8 cellular contexts compared by ENCODE assay signal in the genomic region with DNA sequence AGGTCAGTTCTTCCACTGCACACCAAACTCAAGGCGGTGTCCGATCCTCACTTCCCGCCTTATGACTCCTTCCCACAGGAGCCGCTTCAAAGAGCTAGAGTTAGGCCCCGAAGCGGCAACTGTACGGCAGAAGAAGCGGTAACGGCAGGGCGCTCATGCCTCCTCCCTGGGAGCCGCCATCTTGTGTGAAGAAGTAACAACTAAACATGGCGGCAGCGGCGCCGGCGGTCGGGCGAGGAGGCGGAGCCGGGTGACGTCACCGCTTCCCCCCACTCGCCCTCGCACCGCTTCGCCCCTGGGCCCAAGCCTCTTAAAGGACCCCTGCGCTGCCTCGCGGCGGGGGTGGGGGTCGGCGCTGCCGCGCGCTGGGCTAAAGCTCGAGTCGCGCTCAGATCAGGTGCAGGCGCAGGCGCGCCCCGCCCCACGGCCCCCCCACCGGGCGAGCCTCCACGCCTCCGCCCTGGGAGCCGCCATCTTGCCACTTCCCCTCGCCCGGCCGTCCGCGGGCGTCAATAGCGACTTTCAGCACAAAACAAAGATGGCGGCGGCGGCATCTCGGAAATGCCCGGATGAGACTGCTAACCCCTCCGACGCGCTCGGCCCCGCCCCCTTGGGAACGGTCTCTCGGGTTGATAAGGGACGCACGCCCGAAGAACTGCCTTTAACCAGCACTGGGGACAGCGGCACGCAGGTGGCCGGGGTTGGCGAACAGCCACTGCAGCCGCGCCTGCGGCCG. TPM values are rescaled to one million over a fixed set of nuclear protein-coding genes. Genes with fewer than 3 reads are reported as not detected.
DNase-seq lines count a peak whose midpoint lies in the region; ATAC-seq and TF ChIP-seq lines count a peak whose summit lies in the region.

A gene (minus strand): TSS at position 187 of the 736 bp plus-strand sequence. CDS start 978 bp downstream, outside the sequence.

- H3K27ac Mint-ChIP-seq in activated CD4-positive, alpha-beta memory T cell treated with anti-CD3 and anti-CD28 coated beads, Interleukin-2, amount 10 ng/mL, durations not matched to agents 7 days and 5 days: peak within 1 kb of the TSS; percentile 100

- no peaks in the 10 kb centered on the region for H3K9me3 ChIP-seq in BLaER1
- peaks cover 0 to 4% of the 10 kb centered on the region in 2 donors for H3K9me3 ChIP-seq in lung (ENCODE audit: control insufficient read depth in 2 of 2, insufficient read depth in 1 of 2, low read length in 1 of 2)

- peak; percentile 38 for ATAC-seq in GM19328 (IDR thresholded peaks at IDR 0.05; ENCODE audit: unreplicated experiment)
- ATAC-seq in HG03520 (IDR thresholded peaks at IDR 0.05; ENCODE audit: unreplicated experiment): peak; percentile 37
- peak; percentile 74 for ATAC-seq in lung (ENCODE audit: insufficient read depth, low FRiP score)

- peaks cover 89% of the 10 kb centered on the region for H4K20me1 ChIP-seq in BLaER1

- peak within 1 kb of the TSS; percentile 99 for H3K9ac ChIP-seq in BLaER1

- WGBS in lung, 2 donors: 1 to 4% methylated on average over 30 to 78 of the region's 78 CpGs

- peaks cover 71% of the 10 kb centered on the region for H3K27me3 ChIP-seq in BLaER1
- no peaks in the 10 kb centered on the region for H3K27me3 ChIP-seq in lung (ENCODE audit: control insufficient read depth, insufficient read depth)

- H3K9me3 Mint-ChIP-seq in activated CD4-positive, alpha-beta memory T cell treated with anti-CD3 and anti-CD28 coated beads, Interleukin-2, amount 10 ng/mL, durations not matched to agents 7 days and 5 days: no peaks in the 10 kb centered on the region

- H3K27ac ChIP-seq in BLaER1 (peak within 1 kb of the TSS; percentile 100), lung (ENCODE audit: low read depth in 1 of 2, low read length in 1 of 2) (peak within 1 kb of the TSS; percentile 88 to 98)

- CTCF ChIA-PET in activated CD4-positive, alpha-beta memory T cell treated with anti-CD3 and anti-CD28 coated beads, Interleukin-2, amount 10 ng/mL, durations not matched to agents 7 days and 5 days (lab: Charles Lee): interaction anchor here (1.6 to 2.2 kb wide), 3 partner anchors 10 to 44 kb away, joined by 3 to 10 read pairs (median 9); no protein-coding TSS in a partner anchor

- TF ChIP-seq CTCF in lung (IDR thresholded peaks at IDR 0.05; ENCODE audit: control extremely low read depth, extremely low read depth): no peak

- H3K36me3 ChIP-seq in BLaER1 (no peaks in the 10 kb centered on the region), lung (ENCODE audit: control insufficient read depth in 2 of 2, insufficient read depth in 2 of 2, low read length in 2 of 2) (no peaks in the 10 kb centered on the region)

- H3K4me1 Mint-ChIP-seq in activated CD4-positive, alpha-beta memory T cell treated with anti-CD3 and anti-CD28 coated beads, Interleukin-2, amount 10 ng/mL, durations not matched to agents 7 days and 5 days: peaks cover 36% of the 10 kb centered on the region

- POLR2A ChIA-PET in activated CD4-positive, alpha-beta memory T cell treated with anti-CD3 and anti-CD28 coated beads, Interleukin-2, amount 10 ng/mL, durations not matched to agents 7 days and 5 days (lab: Charles Lee): interaction anchor here (0.6 to 10.4 kb wide), 24 partner anchors 8 to 792 kb away, joined by 3 to 201 read pairs (median 5); a partner anchor contains a TSS

- H3K4me3 Mint-ChIP-seq in activated CD4-positive, alpha-beta memory T cell treated with anti-CD3 and anti-CD28 coated beads, Interleukin-2, amount 10 ng/mL, durations not matched to agents 7 days and 5 days: peak within 1 kb of the TSS; percentile 100

- H3K4me3 ChIP-seq in BLaER1: peak within 1 kb of the TSS; percentile 95
- peak within 1 kb of the TSS; percentile 85 for H3K4me3 ChIP-seq in lung

- H3K27me3 Mint-ChIP-seq in activated CD4-positive, alpha-beta memory T cell treated with anti-CD3 and anti-CD28 coated beads, Interleukin-2, amount 10 ng/mL, durations not matched to agents 7 days and 5 days: no peaks in the 10 kb centered on the region

- peak within 1 kb of the TSS; percentile 93 for H3K4me2 ChIP-seq in BLaER1

- H3K36me3 Mint-ChIP-seq in activated CD4-positive, alpha-beta memory T cell treated with anti-CD3 and anti-CD28 coated beads, Interleukin-2, amount 10 ng/mL, durations not matched to agents 7 days and 5 days (ENCODE audit: low read depth): peaks cover 35% of the 10 kb centered on the region

- DNase-seq in NCI-H748 (lab: John Stamatoyannopoulos, UW; ENCODE audit: unreplicated experiment): peak; percentile 94
- peak; percentile 90 for DNase-seq in activated CD4-positive, alpha-beta memory T cell treated with anti-CD3 and anti-CD28 coated beads, Interleukin-2, amount 10 ng/mL, durations not matched to agents 7 days and 5 days
- DNase-seq in ecto neural progenitor cell (ENCODE audit: low spot score): peak; percentile 92
- DNase-seq in lung (ENCODE audit: low spot score): peak; percentile 93
- DNase-seq in stimulated activated CD4-positive, alpha-beta T cell treated with anti-CD3 and anti-CD28 coated beads, TNF-alpha, amount 100 ng/mL, for 4 hours (ENCODE audit: low read depth in 3 of 3): peak; percentile 75 to 83 (median 78)

- H3K4me1 ChIP-seq in BLaER1: peaks cover 61% of the 10 kb centered on the region
- H3K4me1 ChIP-seq in lung (ENCODE audit: control insufficient read depth in 2 of 2, insufficient read depth in 2 of 2, low read length in 2 of 2): peaks cover 0 to 33% of the 10 kb centered on the region in 2 donors

RNA-seq across cellular contexts. Expression of the gene that starts here (rescaled TPM):
- 10 to 100 TPM; 88.3 to 93.1 TPM for total RNA-seq in activated CD4-positive, alpha-beta memory T cell treated with anti-CD3 and anti-CD28 coated beads, Interleukin-2, amount 10 ng/mL, durations not matched to agents 7 days and 5 days
- total RNA-seq in lung: 10 to 100 TPM; 25.3 to 59.4 TPM
- 10 to 100 TPM; 10.7 to 22.9 TPM for polyA plus RNA-seq in lung

Comparison
In these comparisons a context has a peak if more than half of its experiments do, and no peak if none do; other contexts are left out.
1. Peak in every context shown above with its lines: DNase-seq, ATAC-seq, H3K4me3 ChIP-seq and H3K27ac ChIP-seq.